15 cellular contexts compared by ENCODE assay signal in genomic region chr17:63653018-63653417, GRCh38.
"Had no signal": no experiment of that assay in that cellular context is flagged by ENCODE, and none has a peak within 500 bp of the region (broad histone marks: within the 10 kb centered on the region; RNA-seq: fewer than 3 reads in every experiment).

No MANE protein-coding gene starts in this region.

- H3K27me3 ChIP-seq: thyroid gland had no signal

- DNase-seq: activated naive CD4-positive, alpha-beta T cell treated with anti-CD3 and anti-CD28 coated beads for 36 hours; amniotic stem cell; cerebellar nuclear complex; effector memory CD8-positive, alpha-beta T cell; islet precursor cell; mesenchymal stem cell; SK-N-SH; stimulated activated CD4-positive, alpha-beta T cell treated with anti-CD3 and anti-CD28 coated beads, Interleukin-12 subunit alpha, Interleukin-12 subunit beta, amount 100 ng/mL, for 4 hours; stimulated activated CD4-positive, alpha-beta T cell treated with anti-CD3 and anti-CD28 coated beads, Interleukin-2, amount 100 ng/mL, for 24 hours; T-cell; T-helper 9 cell had no signal

- H3K4me3 ChIP-seq: thyroid gland had no signal

- H3K27ac ChIP-seq: thyroid gland had no signal

- H3K9me3 ChIP-seq: SK-N-SH, thyroid gland had no signal

- ATAC-seq: activated CD4-positive, CD25-positive, alpha-beta regulatory T cell treated with anti-CD3 and anti-CD28 coated beads, Interleukin-2, amount 50 U/mL, for 24 hours; effector memory CD8-positive, alpha-beta T cell; left lobe of liver; stimulated activated memory B cell treated with anti-CD40 and anti-IgM and Interleukin-4, amounts not matched to agents 10 μg/mL and 1 μg/mL and 100 μg/mL, for 72 hours; T-cell had no signal
